Comparison of ENCODE assay signal across 18 cellular contexts in the genomic region with DNA sequence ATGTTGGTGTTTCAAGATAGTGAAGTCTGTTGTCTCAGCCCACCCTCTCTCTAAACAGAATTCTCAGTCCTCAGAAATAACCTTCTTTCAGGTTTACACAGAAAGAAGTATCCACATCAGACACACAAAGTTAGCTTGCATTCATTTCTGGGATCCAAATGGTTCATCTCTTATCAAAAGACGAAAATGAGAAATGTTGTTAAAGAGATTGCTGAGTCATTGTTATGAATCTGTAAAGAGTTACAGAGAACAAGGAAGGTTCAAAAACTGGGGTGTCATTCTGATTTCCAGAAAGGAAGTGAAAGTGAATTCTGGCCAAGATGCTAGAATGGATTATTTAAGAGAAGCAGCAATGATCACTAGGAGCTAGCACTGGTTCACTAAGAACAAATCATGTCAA.
A peak's percentile ranks its signal among the peaks of the same experiment; 100 is the strongest.
DNase-seq lines count a peak whose midpoint lies in the region; ATAC-seq and TF ChIP-seq lines count a peak whose summit lies in the region.
"Had no signal": no experiment of that assay in that cellular context is flagged by ENCODE, and none has a peak within 500 bp of the region (broad histone marks: within the 10 kb centered on the region; RNA-seq: fewer than 3 reads in every experiment).

No MANE protein-coding gene starts in this region.

- CTCF ChIA-PET in CD4-positive, alpha-beta T cell (lab: Charles Lee) = interaction anchor here (0.6 kb wide), 1 partner anchor 408 kb away, joined by 3 read pairs; no protein-coding TSS in a partner anchor

- no peak overlapping the region for H3K27ac ChIP-seq in CD4-positive, alpha-beta T cell (ENCODE audit: low read depth, low read length)
- H3K27ac ChIP-seq: C4-2B, esophagus muscularis mucosa, uterus had no signal

- H3K27ac Mint-ChIP-seq in HFFc6 = peak overlapping the region; percentile 93
- no peak overlapping the region for H3K27ac Mint-ChIP-seq in CD4-positive, alpha-beta T cell

- H3K27me3 ChIP-seq in CD4-positive, alpha-beta T cell (ENCODE audit: control insufficient read depth, insufficient read depth, low read length) = peaks cover 4% of the 10 kb centered on the region
- H3K27me3 ChIP-seq: esophagus muscularis mucosa, uterus had no signal

- H3K9me3 Mint-ChIP-seq in HFFc6 = no peaks in the 10 kb centered on the region
- H3K9me3 Mint-ChIP-seq in CD4-positive, alpha-beta T cell = no peaks in the 10 kb centered on the region
- H3K9me3 Mint-ChIP-seq: nephron had no signal

- H3K27me3 Mint-ChIP-seq in HFFc6 (ENCODE audit: insufficient read depth) = peaks cover 2% of the 10 kb centered on the region; the same call in 1 of the 2 replicates
- H3K27me3 Mint-ChIP-seq in CD4-positive, alpha-beta T cell = peaks cover 14% of the 10 kb centered on the region

- intact Hi-C loops in CD4-positive, alpha-beta T cell (cut with DNase I, micrococcal nuclease) = no loop called here

- H3K4me1 Mint-ChIP-seq in HFFc6 (ENCODE audit: low read depth) = peaks cover 50% of the 10 kb centered on the region
- H3K4me1 Mint-ChIP-seq in CD4-positive, alpha-beta T cell (ENCODE audit: low read depth) = peaks cover 12% of the 10 kb centered on the region

- no peak for TF ChIP-seq CTCF in GM12865 (IDR thresholded peaks at IDR 0.05; ENCODE audit: insufficient read depth, low read depth, low read length, missing control alignments)
- TF ChIP-seq CTCF in HFFc6 (IDR thresholded peaks at IDR 0.05) = no peak
- TF ChIP-seq CTCF in fibroblast of the aortic adventitia (IDR thresholded peaks at IDR 0.05; ENCODE audit: insufficient read depth, low read length) = no peak
- no peak for TF ChIP-seq CTCF in CD4-positive, alpha-beta T cell (IDR thresholded peaks at IDR 0.05)

- H3K4me3 Mint-ChIP-seq in HFFc6 = no peak overlapping the region
- H3K4me3 Mint-ChIP-seq in CD4-positive, alpha-beta T cell = no peak overlapping the region
- H3K4me3 Mint-ChIP-seq: nephron had no signal

- no peak for ATAC-seq in HG02678 (IDR thresholded peaks at IDR 0.05; ENCODE audit: unreplicated experiment)
- no peak for ATAC-seq in CD4-positive, alpha-beta T cell (ENCODE audit: poor library complexity)

- H3K9me3 ChIP-seq in CD4-positive, alpha-beta T cell (ENCODE audit: control insufficient read depth, low read length) = no peaks in the 10 kb centered on the region
- H3K9me3 ChIP-seq: esophagus muscularis mucosa, uterus had no signal

- H3K4me3 ChIP-seq in GM12865 (ENCODE audit: low read depth, low read length) = no peak overlapping the region
- no peak overlapping the region for H3K4me3 ChIP-seq in fibroblast of the aortic adventitia (ENCODE audit: low read depth, low read length)
- H3K4me3 ChIP-seq: esophagus muscularis mucosa, skin epidermis, uterus had no signal

- POLR2A ChIA-PET in CD4-positive, alpha-beta T cell (lab: Charles Lee) = no interaction called here

- peak; percentile 51 for DNase-seq in GM12865 (ENCODE audit: low read depth)
- no peak for DNase-seq in HFFc6
- peak; percentile 74 for DNase-seq in NOMO-1 treated with dmso at 0.1 percent for 144 hours (lab: John Stamatoyannopoulos, UW; ENCODE audit: unreplicated experiment)
- DNase-seq in fibroblast of the aortic adventitia (ENCODE audit: low read depth) = peak; percentile 30
- no peak for DNase-seq in DMS 273 treated with DMSO at 0.1 percent for 48 hours (lab: John Stamatoyannopoulos, UW)
- no peak for DNase-seq in CD4-positive, alpha-beta T cell
- no peak for DNase-seq in NCI-H774 (lab: John Stamatoyannopoulos, UW)
- DNase-seq: activated CD4-positive, alpha-beta T cell treated with anti-CD3 and anti-CD28 coated beads for 48 hours; caudate nucleus; KG1; NCI-H2227 treated with DMSO at 0.1 percent for 48 hours; SHP77; uterus had no signal

- H3K36me3 Mint-ChIP-seq in HFFc6 (ENCODE audit: low read depth) = no peaks in the 10 kb centered on the region
- H3K36me3 Mint-ChIP-seq in CD4-positive, alpha-beta T cell (ENCODE audit: low read depth) = no peaks in the 10 kb centered on the region

Comparison
In these comparisons a context has a peak if more than half of its experiments do, and no peak if none do; other contexts are left out.
1. DNase-seq: peak in GM12865 (single experiment), NOMO-1 treated with dmso at 0.1 percent for 144 hours (single experiment) and fibroblast of the aortic adventitia (single experiment); none in HFFc6 (single experiment), DMS 273 treated with DMSO at 0.1 percent for 48 hours (single experiment), CD4-positive, alpha-beta T cell (0 of 10) and NCI-H774 (single experiment).